In the genomic region with DNA sequence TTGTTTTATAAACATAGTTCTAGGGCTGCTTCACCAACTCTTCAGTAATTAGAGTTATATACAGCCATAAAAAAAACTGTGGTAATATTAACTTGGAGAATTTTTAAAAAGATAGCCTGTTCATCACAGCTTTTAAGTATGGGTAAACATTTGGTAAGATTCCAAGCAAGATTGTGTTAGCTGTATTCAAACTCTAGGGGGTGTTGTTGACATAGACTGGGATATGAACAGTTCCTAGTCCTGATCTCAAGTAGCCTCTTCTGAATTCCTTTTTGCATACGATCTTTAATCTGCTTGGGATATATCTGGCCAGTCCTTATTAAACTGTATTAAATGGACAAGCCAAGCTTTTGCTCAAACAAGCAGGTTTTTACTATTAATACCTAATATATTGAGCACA, we compare ENCODE assay signal across 9 cellular contexts. TPM values are rescaled to one million over a fixed set of nuclear protein-coding genes. Genes with fewer than 3 reads are reported as not detected.
DNase-seq lines count a peak whose midpoint lies in the region; ATAC-seq, FAIRE-seq and TF ChIP-seq lines count a peak whose summit lies in the region.
"Had no signal": no experiment of that assay in that cellular context is flagged by ENCODE, and none has a peak within 500 bp of the region (broad histone marks: within the 10 kb centered on the region; RNA-seq: fewer than 3 reads in every experiment).

No MANE protein-coding gene starts in this region.

- H2AK5ac ChIP-seq in neuronal stem cell (ENCODE audit: low read depth, low read length), result no peak overlapping the region

- no peak overlapping the region for H3K14ac ChIP-seq in neuronal stem cell (ENCODE audit: low read length)

- WGBS in lung, 2 donors, result 21 to 48% methylated on average over 1 of the region's 1 CpG
- WGBS in neuronal stem cell (ENCODE audit: extremely low coverage in 2 of 2, insufficient read length in 2 of 2, insufficient replicate concordance in 1 of 2), 2 donors, result no CpG with 5 or more reads among the region's 1 CpG

- no peak overlapping the region for H3K18ac ChIP-seq in neuronal stem cell (ENCODE audit: low read length)

- TF ChIP-seq POLR2A in GM12892 (IDR thresholded peaks at IDR 0.05; ENCODE audit: low read depth, low read length), result no peak

- H2BK15ac ChIP-seq in neuronal stem cell (ENCODE audit: low read length), result no peak overlapping the region

- peak; percentile 29 for TF ChIP-seq CTCF in lung (IDR thresholded peaks at IDR 0.05; ENCODE audit: control extremely low read depth, extremely low read depth)

- no peak overlapping the region for H3K4ac ChIP-seq in neuronal stem cell (ENCODE audit: low read length)

- H3K4me1 Mint-ChIP-seq in activated naive CD4-positive, alpha-beta T cell treated with anti-CD3 and anti-CD28 coated beads for 36 hours (ENCODE audit: low read depth), result peaks cover 51% of the 10 kb centered on the region
- H3K4me1 Mint-ChIP-seq in activated naive CD4-positive, alpha-beta T cell treated with anti-CD3 and anti-CD28 coated beads, Interleukin-2, amount 10 ng/mL, durations not matched to agents 7 days and 5 days, result peaks cover 18% of the 10 kb centered on the region

- H4K8ac ChIP-seq in neuronal stem cell (ENCODE audit: low read depth, low read length), result no peak overlapping the region

- H3K4me3 ChIP-seq in lung, result no peak overlapping the region
- no peak overlapping the region for H3K4me3 ChIP-seq in neuronal stem cell (ENCODE audit: low read length in 2 of 2)

- no peak overlapping the region for H3K4me2 ChIP-seq in neuronal stem cell (ENCODE audit: insufficient read depth, low read length, poor library complexity, severe bottlenecking)

- peak overlapping the region; percentile 92 for H3K27ac Mint-ChIP-seq in activated naive CD4-positive, alpha-beta T cell treated with anti-CD3 and anti-CD28 coated beads for 36 hours
- H3K27ac Mint-ChIP-seq in activated naive CD4-positive, alpha-beta T cell treated with anti-CD3 and anti-CD28 coated beads, Interleukin-2, amount 10 ng/mL, durations not matched to agents 7 days and 5 days, result no peak overlapping the region

- FAIRE-seq in GM12892 (lab: Jason Lieb, UNC), result no peak
- FAIRE-seq: colon had no signal

- H3K4me3 Mint-ChIP-seq in activated naive CD4-positive, alpha-beta T cell treated with anti-CD3 and anti-CD28 coated beads for 36 hours, result no peak overlapping the region
- no peak overlapping the region for H3K4me3 Mint-ChIP-seq in activated naive CD4-positive, alpha-beta T cell treated with anti-CD3 and anti-CD28 coated beads, Interleukin-2, amount 10 ng/mL, durations not matched to agents 7 days and 5 days

- CTCF ChIA-PET in activated naive CD4-positive, alpha-beta T cell treated with anti-CD3 and anti-CD28 coated beads for 36 hours (lab: Charles Lee), result interaction anchor here (0.6 to 2.0 kb wide), 5 partner anchors 15 to 273 kb away, joined by 3 to 5 read pairs (median 4); no protein-coding TSS in a partner anchor
- CTCF ChIA-PET in activated naive CD4-positive, alpha-beta T cell treated with anti-CD3 and anti-CD28 coated beads, Interleukin-2, amount 10 ng/mL, durations not matched to agents 7 days and 5 days (lab: Charles Lee), result interaction anchor here (1.0 to 2.0 kb wide), 3 partner anchors 9 to 34 kb away, joined by 4 to 6 read pairs (median 5); no protein-coding TSS in a partner anchor

- H3K9me3 Mint-ChIP-seq in activated naive CD4-positive, alpha-beta T cell treated with anti-CD3 and anti-CD28 coated beads for 36 hours, result no peaks in the 10 kb centered on the region
- no peaks in the 10 kb centered on the region for H3K9me3 Mint-ChIP-seq in activated naive CD4-positive, alpha-beta T cell treated with anti-CD3 and anti-CD28 coated beads, Interleukin-2, amount 10 ng/mL, durations not matched to agents 7 days and 5 days

- H3K27me3 Mint-ChIP-seq in activated naive CD4-positive, alpha-beta T cell treated with anti-CD3 and anti-CD28 coated beads for 36 hours (ENCODE audit: low read depth), result no peaks in the 10 kb centered on the region
- H3K27me3 Mint-ChIP-seq in activated naive CD4-positive, alpha-beta T cell treated with anti-CD3 and anti-CD28 coated beads, Interleukin-2, amount 10 ng/mL, durations not matched to agents 7 days and 5 days, result no peaks in the 10 kb centered on the region

- H2BK120ac ChIP-seq in neuronal stem cell (ENCODE audit: low read depth, low read length), result no peak overlapping the region

- intact Hi-C loops in activated naive CD4-positive, alpha-beta T cell treated with anti-CD3 and anti-CD28 coated beads for 36 hours (cut with micrococcal nuclease), result loop anchor here (1.0 to 5.0 kb wide), 7 partner anchors 13 to 1467 kb away; partner anchors contain the start of genes BMPR2, BZW1 and SUMO1

- H3K27me3 ChIP-seq in lung (ENCODE audit: control insufficient read depth, insufficient read depth), result no peaks in the 10 kb centered on the region
- no peaks in the 10 kb centered on the region for H3K27me3 ChIP-seq in neuronal stem cell (ENCODE audit: control insufficient read depth in 3 of 3, insufficient read depth in 3 of 3, low read depth in 1 of 3, low read length in 3 of 3)

- H2BK5ac ChIP-seq in neuronal stem cell (ENCODE audit: low read length), result no peak overlapping the region

- H3K36me3 ChIP-seq in lung (ENCODE audit: control insufficient read depth in 2 of 2, insufficient read depth in 2 of 2, low read length in 2 of 2), result peaks cover 8 to 24% of the 10 kb centered on the region in 2 donors
- peaks cover 31 to 92% of the 10 kb centered on the region in 2 donors for H3K36me3 ChIP-seq in neuronal stem cell (replicated peaks in 1 of 2; ENCODE audit: control insufficient read depth in 2 of 2, insufficient read depth in 2 of 2, low read length in 2 of 2)

- H3K9me3 ChIP-seq in lung (ENCODE audit: control insufficient read depth in 2 of 2, insufficient read depth in 1 of 2, low read length in 1 of 2) (no peaks in the 10 kb centered on the region), neuronal stem cell (replicated peaks in 1 of 2; ENCODE audit: control insufficient read depth in 2 of 2, insufficient read depth in 1 of 2, low read depth in 1 of 2, low read length in 2 of 2) (no peaks in the 10 kb centered on the region)

- H2AFZ ChIP-seq in neuronal stem cell (ENCODE audit: low read length), result no peak overlapping the region

- H3K79me1 ChIP-seq in neuronal stem cell (ENCODE audit: low read depth, low read length), result peaks cover 5% of the 10 kb centered on the region

- H3K9ac ChIP-seq in neuronal stem cell (ENCODE audit: low read depth, low read length, poor library complexity), result no peak overlapping the region

- DNase-seq in activated naive CD4-positive, alpha-beta T cell treated with anti-CD3 and anti-CD28 coated beads for 36 hours, result no peak
- DNase-seq in activated naive CD4-positive, alpha-beta T cell treated with anti-CD3 and anti-CD28 coated beads, Interleukin-2, amount 10 ng/mL, durations not matched to agents 7 days and 5 days, result no peak
- peak; percentile 2 for DNase-seq in NCI-H226
- DNase-seq in cerebellum (ENCODE audit: low spot score), result peak; percentile 38
- no peak for DNase-seq in lung (ENCODE audit: low spot score)
- DNase-seq in GM12892 (ENCODE audit: insufficient read length), result no peak
- DNase-seq in neuronal stem cell (ENCODE audit: low spot score), result no peak
- DNase-seq in NCI-H187 (lab: John Stamatoyannopoulos, UW), result no peak

- H3K36me3 Mint-ChIP-seq in activated naive CD4-positive, alpha-beta T cell treated with anti-CD3 and anti-CD28 coated beads for 36 hours (ENCODE audit: low read depth), result peaks cover 61% of the 10 kb centered on the region
- peaks cover 35% of the 10 kb centered on the region for H3K36me3 Mint-ChIP-seq in activated naive CD4-positive, alpha-beta T cell treated with anti-CD3 and anti-CD28 coated beads, Interleukin-2, amount 10 ng/mL, durations not matched to agents 7 days and 5 days

- peaks cover 0 to 5% of the 10 kb centered on the region in 2 donors for H3K4me1 ChIP-seq in lung (ENCODE audit: control insufficient read depth in 2 of 2, insufficient read depth in 2 of 2, low read length in 2 of 2)
- no peaks in the 10 kb centered on the region for H3K4me1 ChIP-seq in neuronal stem cell (ENCODE audit: control insufficient read depth in 2 of 2, insufficient read depth in 1 of 2, low read depth in 1 of 2, low read length in 2 of 2)

- no peak overlapping the region for H3K23ac ChIP-seq in neuronal stem cell (ENCODE audit: low read depth, low read length, poor library complexity)

- H3K27ac ChIP-seq in lung (ENCODE audit: low read depth in 1 of 2, low read length in 1 of 2), result peak overlapping the region in 1 of 2 donors; percentile 54
- no peak overlapping the region for H3K27ac ChIP-seq in neuronal stem cell (replicated peaks; ENCODE audit: low read length)

- H4K91ac ChIP-seq in neuronal stem cell (ENCODE audit: low read depth, low read length, poor library complexity), result no peak overlapping the region

- peak; percentile 67 for ATAC-seq in lung (ENCODE audit: insufficient read depth, low FRiP score)

- H2BK12ac ChIP-seq in neuronal stem cell (ENCODE audit: low read length), result no peak overlapping the region

RNA-seq across cellular contexts. Expression of gene NOP58, which starts 13.4 kb away (rescaled TPM):
- 100 to 1,000 TPM; 118 to 123 TPM for total RNA-seq in activated naive CD4-positive, alpha-beta T cell treated with anti-CD3 and anti-CD28 coated beads for 36 hours
- total RNA-seq in cerebellum (66.8 TPM), lung (10 to 100 TPM; 59.1 to 77.0 TPM)
- polyA plus RNA-seq in lung, result 100 to 1,000 TPM in 1 of 2 donors, 10 to 100 TPM in 1; 48.1 to 113 TPM
- 114 TPM for polyA plus RNA-seq in GM12892 (2012; ENCODE audit: missing spikeins)
- 103 TPM for polyA plus RNA-seq in neuronal stem cell (2013, experiment 1 of 2)
- 106 TPM for polyA plus RNA-seq in neuronal stem cell (2013, experiment 2 of 2)

RNA-seq across cellular contexts. Expression of gene SUMO1, which starts 40.5 kb away (rescaled TPM):
- total RNA-seq in activated naive CD4-positive, alpha-beta T cell treated with anti-CD3 and anti-CD28 coated beads for 36 hours, result 100 to 1,000 TPM; 131 to 132 TPM
- 90.1 TPM for total RNA-seq in cerebellum
- total RNA-seq in lung, result 10 to 100 TPM; 59.9 to 99.6 TPM
- 100 to 1,000 TPM in 1 of 2 donors, 10 to 100 TPM in 1; 66.7 to 105 TPM for polyA plus RNA-seq in lung
- 141 TPM for polyA plus RNA-seq in GM12892 (2012; ENCODE audit: missing spikeins)
- polyA plus RNA-seq in neuronal stem cell (2013, experiment 1 of 2), result 215 TPM
- 221 TPM for polyA plus RNA-seq in neuronal stem cell (2013, experiment 2 of 2)

Comparison
In these comparisons a context has a peak if more than half of its experiments do, and no peak if none do; other contexts are left out.
1. DNase-seq: peak in NCI-H226 (single experiment) and cerebellum (single experiment); none in activated naive CD4-positive, alpha-beta T cell treated with anti-CD3 and anti-CD28 coated beads for 36 hours (single experiment), activated naive CD4-positive, alpha-beta T cell treated with anti-CD3 and anti-CD28 coated beads, Interleukin-2, amount 10 ng/mL, durations not matched to agents 7 days and 5 days (single experiment), lung (single experiment), GM12892 (single experiment), neuronal stem cell (single experiment) and NCI-H187 (0 of 2).